In the genomic region with DNA sequence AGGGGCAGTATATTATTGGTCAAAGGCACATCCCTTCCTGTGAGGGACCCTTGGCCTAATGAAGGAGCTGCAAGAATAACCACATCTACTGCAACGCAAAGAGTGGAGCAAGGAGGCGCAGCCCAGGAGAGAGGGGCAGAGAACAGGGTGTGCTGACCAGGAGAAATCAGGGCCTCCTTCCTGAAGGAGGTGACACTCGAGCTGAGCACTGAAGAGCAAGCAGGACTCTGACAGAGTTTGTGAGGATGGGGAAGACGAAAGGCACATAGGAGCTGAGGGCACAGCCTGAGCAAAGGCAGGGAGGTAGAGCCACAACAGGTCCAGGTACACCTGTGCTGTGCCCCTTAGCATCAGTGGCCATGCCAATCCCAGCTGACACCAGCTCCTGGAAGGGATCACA, we compare ENCODE assay signal across 18 cellular contexts.
"Had no signal": no experiment of that assay in that cellular context is flagged by ENCODE, and none has a peak within 500 bp of the region (broad histone marks: within the 10 kb centered on the region; RNA-seq: fewer than 3 reads in every experiment).

No MANE protein-coding gene starts in this region.

- H2AFZ ChIP-seq: hepatocyte had no signal

- ATAC-seq: foreskin keratinocyte, left lung, lower lobe of right lung, natural killer cell, psoas muscle, upper lobe of right lung had no signal

- H3K36me3 ChIP-seq: left lung, lower lobe of right lung, upper lobe of right lung, vagina had no signal

- H3K4me1 Mint-ChIP-seq: natural killer cell had no signal

- H3K27ac Mint-ChIP-seq: endodermal cell, memory B cell, mesothelial cell of epicardium, natural killer cell had no signal

- H3K27ac ChIP-seq: coronary artery, foreskin keratinocyte, hepatocyte, left lung, lower lobe of right lung, psoas muscle, upper lobe of right lung, vagina had no signal

- H3K9me3 ChIP-seq: left lung, lower lobe of right lung, psoas muscle, upper lobe of right lung, vagina had no signal

- H3K4me3 ChIP-seq: coronary artery, hepatocyte, left lung, lower lobe of right lung, psoas muscle, upper lobe of right lung, vagina had no signal

- H3K36me3 Mint-ChIP-seq: memory B cell, mesothelial cell of epicardium, natural killer cell had no signal

- H3K27me3 ChIP-seq: foreskin keratinocyte, hepatocyte, left lung, upper lobe of right lung, vagina had no signal

- H3K4me3 Mint-ChIP-seq: endodermal cell, memory B cell, mesothelial cell of epicardium, natural killer cell had no signal

- DNase-seq: effector CD4-positive, alpha-beta T cell; endodermal cell; erythroblast; foreskin keratinocyte; head of caudate nucleus; left lung; lower lobe of right lung; natural killer cell; psoas muscle; small intestine; stimulated activated CD4-positive, alpha-beta T cell treated with anti-CD3 and anti-CD28 coated beads, Interleukin-12 subunit alpha, Interleukin-12 subunit beta, amount 100 ng/mL, for 4 hours; stimulated activated naive CD4-positive, alpha-beta T cell; upper lobe of right lung had no signal

- H3K4me1 ChIP-seq: foreskin keratinocyte, upper lobe of right lung had no signal

- H3K9me3 Mint-ChIP-seq: endodermal cell, memory B cell, mesothelial cell of epicardium, natural killer cell had no signal

- H3K4me2 ChIP-seq: hepatocyte had no signal
